Comparison of ENCODE assay signal across 9 cellular contexts in genomic region chr15:75107905-75108838, GRCh38.
DNase-seq lines count a peak whose midpoint lies in the region; TF ChIP-seq lines count a peak whose summit lies in the region.
"Had no signal": no experiment of that assay in that cellular context is flagged by ENCODE, and none has a peak within 500 bp of the region (broad histone marks: within the 10 kb centered on the region; RNA-seq: fewer than 3 reads in every experiment).

No MANE protein-coding gene starts in this region.

- H3K27ac ChIP-seq in skin epidermis = peak overlapping the region in 11 of 21 experiments; percentile 3 to 68 (median 31)
- no peak overlapping the region for H3K27ac ChIP-seq in endodermal cell (ENCODE audit: low read depth, low read length)

- no peaks in the 10 kb centered on the region for H3K36me3 Mint-ChIP-seq in dendritic cell treated with granulocyte-macrophage colony-stimulating factor and Interleukin-4, amounts not matched to agents 40 ng/mL and 50 ng/mL, for 4 days (ENCODE audit: low read depth)
- no peaks in the 10 kb centered on the region for H3K36me3 Mint-ChIP-seq in endodermal cell (ENCODE audit: low read depth)

- DNase-seq in CD1c-positive myeloid dendritic cell (ENCODE audit: extremely low spot score) (peak; percentile 79), HS-5 (ENCODE audit: low read depth) (peak; percentile 94), NCI-H1092 (lab: John Stamatoyannopoulos, UW) (no peak), HuH-7.5 (ENCODE audit: low spot score) (no peak), endodermal cell (no peak)
- peak; percentile 15 for DNase-seq in activated CD4-positive, alpha-beta T cell treated with anti-CD3 and anti-CD28 coated beads for 1 hour

- peaks cover 88% of the 10 kb centered on the region for H3K4me1 Mint-ChIP-seq in dendritic cell treated with granulocyte-macrophage colony-stimulating factor and Interleukin-4, amounts not matched to agents 40 ng/mL and 50 ng/mL, for 4 days (ENCODE audit: low read depth)
- peaks cover 22% of the 10 kb centered on the region for H3K4me1 Mint-ChIP-seq in endodermal cell

- intact Hi-C loops in dendritic cell treated with granulocyte-macrophage colony-stimulating factor and Interleukin-4, amounts not matched to agents 40 ng/mL and 50 ng/mL, for 4 days (cut with micrococcal nuclease) = no loop called here

- H3K27ac Mint-ChIP-seq in dendritic cell treated with granulocyte-macrophage colony-stimulating factor and Interleukin-4, amounts not matched to agents 40 ng/mL and 50 ng/mL, for 4 days = peak overlapping the region; percentile 66
- no peak overlapping the region for H3K27ac Mint-ChIP-seq in endodermal cell

- H3K4me3 ChIP-seq in skin epidermis = no peak overlapping the region
- H3K4me3 ChIP-seq in endodermal cell (ENCODE audit: low read length) = no peak overlapping the region
- H3K4me3 ChIP-seq: lung had no signal

- no peaks in the 10 kb centered on the region for H3K27me3 ChIP-seq in endodermal cell (ENCODE audit: control insufficient read depth, insufficient read depth, low read length, poor library complexity, severe bottlenecking)

- 87 to 94% methylated on average over 7 to 12 of the region's 12 CpGs for WGBS in endodermal cell (ENCODE audit: insufficient coverage in 1 of 2, insufficient read length in 1 of 2), 2 experiments

- peaks cover 3% of the 10 kb centered on the region for H3K9me3 Mint-ChIP-seq in dendritic cell treated with granulocyte-macrophage colony-stimulating factor and Interleukin-4, amounts not matched to agents 40 ng/mL and 50 ng/mL, for 4 days
- H3K9me3 Mint-ChIP-seq in endodermal cell = peaks cover 5% of the 10 kb centered on the region

- H3K9me3 ChIP-seq in endodermal cell (ENCODE audit: control insufficient read depth, low read length) = peaks cover 4% of the 10 kb centered on the region

- H3K9ac ChIP-seq in endodermal cell (ENCODE audit: extremely low read depth, low read length, poor library complexity, severe bottlenecking) = no peak overlapping the region

- no peak overlapping the region for H3K4me3 Mint-ChIP-seq in dendritic cell treated with granulocyte-macrophage colony-stimulating factor and Interleukin-4, amounts not matched to agents 40 ng/mL and 50 ng/mL, for 4 days
- H3K4me3 Mint-ChIP-seq in endodermal cell = no peak overlapping the region

- peaks cover 2% of the 10 kb centered on the region for H3K27me3 Mint-ChIP-seq in dendritic cell treated with granulocyte-macrophage colony-stimulating factor and Interleukin-4, amounts not matched to agents 40 ng/mL and 50 ng/mL, for 4 days
- H3K27me3 Mint-ChIP-seq in endodermal cell (ENCODE audit: insufficient read depth) = peaks cover 3% of the 10 kb centered on the region

- H3K4me1 ChIP-seq in endodermal cell (ENCODE audit: control insufficient read depth, insufficient read depth, low read length) = peaks cover 2% of the 10 kb centered on the region

- H3K36me3 ChIP-seq in endodermal cell (ENCODE audit: control insufficient read depth, insufficient read depth, low read length) = no peaks in the 10 kb centered on the region

- TF ChIP-seq CTCF in endodermal cell (conservative IDR thresholded peaks at IDR 0.05) = no peak

Comparison
In these comparisons a context has a peak if more than half of its experiments do, and no peak if none do; other contexts are left out.
1. DNase-seq: peak in CD1c-positive myeloid dendritic cell (single experiment), HS-5 (single experiment) and activated CD4-positive, alpha-beta T cell treated with anti-CD3 and anti-CD28 coated beads for 1 hour (single experiment); none in NCI-H1092 (single experiment), HuH-7.5 (single experiment) and endodermal cell (single experiment).